8 cellular contexts compared by ENCODE assay signal in the genomic region with DNA sequence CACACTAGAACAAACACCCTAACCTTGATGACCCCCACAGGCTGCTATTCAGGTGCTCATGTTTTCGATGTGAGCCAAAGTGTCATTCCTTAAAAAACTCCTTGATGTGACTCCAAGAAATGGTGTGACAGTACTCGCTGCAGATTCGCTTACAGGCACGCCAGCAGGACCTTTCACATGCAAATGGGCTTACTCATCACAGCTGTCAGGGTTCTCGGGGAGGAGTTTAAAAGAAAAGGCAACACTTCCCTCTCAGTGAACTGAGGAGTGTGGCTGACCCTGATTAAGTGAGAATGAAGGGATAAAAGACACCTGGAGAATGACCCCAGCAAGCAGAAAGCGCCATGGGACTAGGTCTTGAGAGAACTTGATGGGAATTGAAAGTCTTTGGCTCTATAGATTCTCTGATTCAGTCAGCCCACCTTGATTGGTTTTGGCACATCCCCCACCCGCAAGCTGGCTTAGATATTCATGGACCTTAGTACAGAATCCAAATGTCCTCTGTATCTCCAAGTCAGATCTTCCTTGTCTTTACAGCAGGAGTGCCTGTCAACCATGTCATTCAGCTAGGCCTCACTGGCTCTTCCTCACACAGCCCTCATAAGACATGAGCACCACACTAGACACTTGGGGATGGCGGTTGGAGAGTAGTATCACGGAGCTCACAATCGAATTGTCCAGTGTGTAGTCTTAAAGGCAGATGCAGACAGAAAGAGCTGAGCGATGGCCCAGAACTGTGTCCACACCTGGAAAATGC.
A peak's percentile ranks its signal among the peaks of the same experiment; 100 is the strongest.
DNase-seq lines count a peak whose midpoint lies in the region; ATAC-seq and TF ChIP-seq lines count a peak whose summit lies in the region.

No MANE protein-coding gene starts in this region.

- H3K4me2 ChIP-seq in smooth muscle cell, result peak overlapping the region; percentile 65

- no peak overlapping the region for H3K4me3 ChIP-seq in NB4 (ENCODE audit: low read depth, low read length)
- H3K4me3 ChIP-seq in fibroblast of mammary gland (ENCODE audit: control insufficient read depth, low read depth, low read length), result no peak overlapping the region
- H3K4me3 ChIP-seq in smooth muscle cell, result no peak overlapping the region
- no peak overlapping the region for H3K4me3 ChIP-seq in coronary artery

- 48% methylated on average over 11 of the region's 11 CpGs for WGBS in smooth muscle cell (ENCODE audit: low lambda C conversion rate)

- peaks cover 3% of the 10 kb centered on the region for H3K79me2 ChIP-seq in smooth muscle cell (ENCODE audit: low read depth)

- in situ Hi-C loops in KBM-7 (cut with MboI; ENCODE audit: low pct_unique_long_range_greater_than_20kb, low sequenced_read_pairs), result no loop called here

- peak; percentile 61 for DNase-seq in A172 (ENCODE audit: low spot score)
- DNase-seq in NB4 (ENCODE audit: low read depth), result peak; percentile 12
- DNase-seq in fibroblast of mammary gland (ENCODE audit: low read depth), result peak; percentile 72
- no peak for DNase-seq in smooth muscle cell (lab: John Stamatoyannopoulos, UW; ENCODE audit: unreplicated experiment)
- no peak for DNase-seq in KBM-7
- DNase-seq in coronary artery (ENCODE audit: low spot score), result no peak

- peaks cover 4% of the 10 kb centered on the region for H4K20me1 ChIP-seq in smooth muscle cell (ENCODE audit: low read depth)

- H3K27ac ChIP-seq in smooth muscle cell (ENCODE audit: low read depth), result peak overlapping the region; percentile 87
- H3K27ac ChIP-seq in coronary artery, result no peak overlapping the region

- ATAC-seq in GM18861 (IDR thresholded peaks at IDR 0.05; ENCODE audit: unreplicated experiment) (peak; percentile 45), HG03139 (IDR thresholded peaks at IDR 0.05; ENCODE audit: unreplicated experiment) (no peak)

- no peak for TF ChIP-seq POLR2A in NB4 (IDR thresholded peaks at IDR 0.05; ENCODE audit: extremely low read depth, insufficient read length)

- peaks cover 25% of the 10 kb centered on the region for H3K4me1 ChIP-seq in smooth muscle cell (ENCODE audit: low read depth)

- TF ChIP-seq CTCF in NB4 (IDR thresholded peaks at IDR 0.05; ENCODE audit: low read depth, low read length) (no peak), fibroblast of mammary gland (conservative IDR thresholded peaks at IDR 0.05; ENCODE audit: control insufficient read depth, insufficient read depth, low read depth, low read length) (no peak), smooth muscle cell (IDR thresholded peaks at IDR 0.05; ENCODE audit: borderline replicate concordance, insufficient read depth, poor library complexity, severe bottlenecking) (no peak), coronary artery (IDR thresholded peaks at IDR 0.05) (no peak)

- no peaks in the 10 kb centered on the region for H3K36me3 ChIP-seq in smooth muscle cell (ENCODE audit: low read depth)

- peaks cover 15% of the 10 kb centered on the region for H3F3A ChIP-seq in smooth muscle cell (ENCODE audit: low read depth)

- peak overlapping the region; percentile 42 for H3K9ac ChIP-seq in smooth muscle cell (ENCODE audit: low read depth)

- no peak overlapping the region for H2AFZ ChIP-seq in smooth muscle cell (ENCODE audit: low read depth)

- H3K9me3 ChIP-seq in smooth muscle cell (replicated peaks; ENCODE audit: low read depth), result no peaks in the 10 kb centered on the region

- H3K27me3 ChIP-seq in smooth muscle cell (ENCODE audit: low read depth), result no peaks in the 10 kb centered on the region

Comparison
In these comparisons a context has a peak if more than half of its experiments do, and no peak if none do; other contexts are left out.
1. DNase-seq: peak in A172 (single experiment), NB4 (single experiment) and fibroblast of mammary gland (single experiment); none in smooth muscle cell (single experiment), KBM-7 (single experiment) and coronary artery (single experiment).